ENCODE assay signal across 8 cellular contexts in the genomic region with DNA sequence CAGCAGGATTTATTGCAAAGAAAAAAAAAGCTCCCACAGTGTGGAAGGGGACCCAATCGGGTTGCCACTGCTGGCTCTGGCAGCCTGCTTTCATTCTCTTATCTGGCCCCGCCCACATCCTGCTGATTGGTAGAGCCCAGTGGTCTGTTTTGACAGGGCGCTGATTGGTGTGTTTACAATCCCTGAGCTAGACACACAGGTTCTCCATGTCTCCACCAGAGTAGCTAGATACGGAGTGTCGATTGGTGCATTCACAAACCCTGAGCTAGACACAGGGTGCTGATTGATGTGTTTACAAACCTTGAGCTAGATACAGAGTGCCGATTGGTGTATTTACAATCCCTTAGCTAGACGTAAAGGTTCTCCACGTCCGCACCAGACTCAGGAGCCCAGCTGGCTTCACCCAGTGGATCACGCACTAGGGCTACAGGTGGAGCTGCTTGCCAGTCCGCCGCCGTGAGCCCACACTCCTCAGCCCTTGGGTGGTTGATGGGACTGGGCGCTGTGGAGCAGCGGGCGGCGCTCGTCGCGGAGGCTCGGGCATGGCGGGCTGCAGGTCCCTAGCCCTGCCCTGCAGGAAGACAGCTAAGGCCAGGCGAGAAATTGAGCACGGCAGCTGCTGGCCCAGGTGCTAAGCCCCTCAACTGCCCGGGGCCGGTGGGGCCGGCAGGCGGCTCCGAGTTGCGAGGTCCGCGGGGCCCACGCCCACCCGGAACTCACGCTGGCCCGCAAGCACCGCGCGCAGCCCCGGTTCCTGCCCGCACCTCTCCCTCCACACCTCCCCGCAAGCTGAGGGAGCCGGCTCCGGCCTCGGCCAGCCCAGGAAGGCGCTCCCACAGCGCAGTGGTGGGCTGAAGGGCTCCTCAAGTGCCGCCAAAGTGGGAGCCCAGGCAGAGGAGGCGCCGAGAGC. TPM values are rescaled to one million over a fixed set of nuclear protein-coding genes. Genes with fewer than 3 reads are reported as not detected.
A peak's percentile ranks its signal among the peaks of the same experiment; 100 is the strongest.
DNase-seq lines count a peak whose midpoint lies in the region; ATAC-seq and TF ChIP-seq lines count a peak whose summit lies in the region.
"Not testable (repeated sequence)": the region's sequence is repeated elsewhere in the genome, so short reads cannot be mapped to it uniquely, and the experiment has no call there.

No MANE protein-coding gene starts in this region.

- peaks cover 21% of the 10 kb centered on the region for H3K79me2 ChIP-seq in DOHH2 (ENCODE audit: control insufficient read depth, low read length)

- H3K4me3 ChIP-seq in DOHH2 (ENCODE audit: low read length) (peak overlapping the region; percentile 59), gastrocnemius medialis (peak overlapping the region; percentile 48 to 64 (median 50)), suprapubic skin (peak overlapping the region; percentile 57)

- H3K27me3 ChIP-seq in DOHH2 (ENCODE audit: control insufficient read depth, low read length); gastrocnemius medialis; suprapubic skin: not testable (repeated sequence)

- DNase-seq in NCI-H1105 (lab: John Stamatoyannopoulos, UW) (peak; percentile 35), T-helper 1 cell (peak; percentile 53 to 78 (median 64)), activated T-helper 1 cell treated with Interleukin-2 at 50 U/mL for 16 hours (ENCODE audit: low read depth) (peak; percentile 54), dermis microvascular lymphatic vessel endothelial cell (ENCODE audit: low read depth in 2 of 2) (peak; percentile 43 to 56), left colon (peak; percentile 85 to 87), gastrocnemius medialis (peak in 1 of 2 donors; percentile 53)
- not testable (repeated sequence) for DNase-seq in suprapubic skin (ENCODE audit: low spot score in 2 of 2)

- H3K4me2 ChIP-seq in DOHH2 (ENCODE audit: low read length): peak overlapping the region; percentile 40

- peaks cover 11% of the 10 kb centered on the region; the same call in 1 of the 2 replicates for H3K9me3 ChIP-seq in DOHH2 (ENCODE audit: control insufficient read depth, insufficient read depth, low read length)
- H3K9me3 ChIP-seq in gastrocnemius medialis, suprapubic skin: not testable (repeated sequence)

- not testable (repeated sequence) for TF ChIP-seq EP300 in suprapubic skin (IDR thresholded peaks at IDR 0.05)

- intact Hi-C loops in left colon (cut with DNase I, micrococcal nuclease); gastrocnemius medialis (cut with DNase I; ENCODE audit: low total_unique reads): not testable (repeated sequence)

- peaks cover 14% of the 10 kb centered on the region for H3K36me3 ChIP-seq in DOHH2 (ENCODE audit: control insufficient read depth, low read length)
- H3K36me3 ChIP-seq in gastrocnemius medialis, suprapubic skin: not testable (repeated sequence)

- in situ Hi-C loops in gastrocnemius medialis (cut with MboI; ENCODE audit: low sequenced_read_pairs in 4 of 4): loop anchor here in 1 of 4 donors (25.0 kb wide), 1 partner anchor 210 kb away; the partner anchor contains the start of gene BACH1

- H3K4me1 ChIP-seq in DOHH2 (ENCODE audit: control insufficient read depth, low read length): peaks cover 48% of the 10 kb centered on the region
- not testable (repeated sequence) for H3K4me1 ChIP-seq in gastrocnemius medialis
- H3K4me1 ChIP-seq in suprapubic skin: peaks cover 14% of the 10 kb centered on the region

- not testable (repeated sequence) for H4K20me1 ChIP-seq in DOHH2 (ENCODE audit: control insufficient read depth, insufficient read depth, low read depth, low read length)

- not testable (repeated sequence) for H3F3A ChIP-seq in DOHH2 (ENCODE audit: control insufficient read depth, insufficient read depth)

- not testable (repeated sequence) for TF ChIP-seq CTCF in DOHH2 (IDR thresholded peaks at IDR 0.05; ENCODE audit: low read depth, low read length, poor library complexity, severe bottlenecking); gastrocnemius medialis (IDR thresholded peaks at IDR 0.05 in 4 of 5, conservative IDR thresholded peaks at IDR 0.05 in 1 of 5); suprapubic skin (IDR thresholded peaks at IDR 0.05)

- 39% methylated on average over 13 of the region's 50 CpGs for WGBS in suprapubic skin

- not testable (repeated sequence) for H3K9me2 ChIP-seq in DOHH2 (replicated peaks; ENCODE audit: control insufficient read depth, low read length)

- not testable (repeated sequence) for ATAC-seq in left colon, gastrocnemius medialis

- not testable (repeated sequence) for TF ChIP-seq POLR2A in gastrocnemius medialis (IDR thresholded peaks at IDR 0.05); suprapubic skin (IDR thresholded peaks at IDR 0.05)

- H3K27ac ChIP-seq in DOHH2 (ENCODE audit: low read depth, low read length): peak overlapping the region; percentile 39
- peak overlapping the region; percentile 46 to 71 (median 56) for H3K27ac ChIP-seq in gastrocnemius medialis
- H3K27ac ChIP-seq in suprapubic skin: peak overlapping the region; percentile 89

RNA-seq across cellular contexts. Expression of gene CCT8, which starts 3.5 kb away (rescaled TPM):
- 186 and 223 TPM in 2 replicates for total RNA-seq in dermis microvascular lymphatic vessel endothelial cell
- 10 to 100 TPM; 79.6 to 86.4 TPM for total RNA-seq in left colon
- total RNA-seq in gastrocnemius medialis: 100 to 1,000 TPM in 2 of 4 donors, 10 to 100 TPM in 2; 91.8 to 119 (median 99.1) TPM
- 10 to 100 TPM; 92.1 to 99.8 (median 95.7) TPM for total RNA-seq in suprapubic skin

RNA-seq across cellular contexts. Expression of gene USP16, which starts 52.5 kb away (rescaled TPM):
- 16.4 and 23.4 TPM in 2 replicates for total RNA-seq in dermis microvascular lymphatic vessel endothelial cell
- 10 to 100 TPM; 33.4 to 36.1 TPM for total RNA-seq in left colon
- total RNA-seq in gastrocnemius medialis: 10 to 100 TPM; 25.0 to 37.2 (median 32.1) TPM
- total RNA-seq in suprapubic skin: 10 to 100 TPM; 20.7 to 30.0 (median 25.5) TPM

RNA-seq across cellular contexts. Expression of gene MAP3K7CL, which starts 53.5 kb away (rescaled TPM):
- 2.0 and 3.3 TPM in 2 replicates for total RNA-seq in dermis microvascular lymphatic vessel endothelial cell
- total RNA-seq in left colon: 1 to 10 TPM; 4.0 to 4.4 TPM
- 10 to 100 TPM in 2 of 4 donors, 1 to 10 TPM in 1, not detected in 1; 4.3 to 17.4 (median 15.5) TPM for total RNA-seq in gastrocnemius medialis
- total RNA-seq in suprapubic skin: 10 to 100 TPM in 1 of 4 donors, 1 to 10 TPM in 3; 6.8 to 10.4 (median 8.8) TPM

RNA-seq across cellular contexts. Expression of gene RWDD2B, which starts 57.8 kb away (rescaled TPM):
- total RNA-seq in dermis microvascular lymphatic vessel endothelial cell: 12.3 and 14.5 TPM in 2 replicates
- total RNA-seq in left colon: 1 to 10 TPM; 8.2 to 9.2 TPM
- 10 to 100 TPM; 16.8 to 29.6 (median 26.4) TPM for total RNA-seq in gastrocnemius medialis
- total RNA-seq in suprapubic skin: 1 to 10 TPM; 5.7 to 9.3 (median 8.1) TPM

Comparison
In these comparisons a context has a peak if more than half of its experiments do, and no peak if none do; other contexts are left out.
1. H3K27ac ChIP-seq: peak in every context shown above with its lines; median percentile 89 in suprapubic skin; 56 in gastrocnemius medialis; 39 in DOHH2.